ENCODE assay signal across 25 cellular contexts in genomic region chr1:117600325-117600916, GRCh38.
"Had no signal": no experiment of that assay in that cellular context is flagged by ENCODE, and none has a peak within 500 bp of the region (broad histone marks: within the 10 kb centered on the region; RNA-seq: fewer than 3 reads in every experiment).

No MANE protein-coding gene starts in this region.

- ATAC-seq: activated naive CD8-positive, alpha-beta T cell treated with anti-CD3 and anti-CD28 coated beads, Interleukin-2, amount 50 U/mL, for 24 hours; activated T-cell treated with anti-CD3 and anti-CD28 coated beads, Interleukin-2, amount 50 U/mL, for 4 hours; naive thymus-derived CD8-positive, alpha-beta T cell had no signal

- H3K36me3 Mint-ChIP-seq: activated CD4-positive, alpha-beta memory T cell treated with anti-CD3 and anti-CD28 coated beads for 36 hours; activated naive CD4-positive, alpha-beta T cell treated with anti-CD3 and anti-CD28 coated beads, Interleukin-2, amount 50 U/mL, for 24 hours; memory B cell; naive thymus-derived CD8-positive, alpha-beta T cell had no signal

- H3K27ac ChIP-seq: epithelial cell of prostate, pancreas, spleen, transverse colon, WERI-Rb-1 had no signal

- H3K27me3 Mint-ChIP-seq: activated CD4-positive, alpha-beta memory T cell treated with anti-CD3 and anti-CD28 coated beads for 36 hours; memory B cell had no signal

- H3K4me3 Mint-ChIP-seq: activated CD4-positive, alpha-beta memory T cell treated with anti-CD3 and anti-CD28 coated beads for 36 hours; activated CD4-positive, alpha-beta T cell treated with anti-CD3 and anti-CD28 coated beads, Interleukin-2, amount 10 ng/mL, durations not matched to agents 24 days and 14 days; activated naive CD4-positive, alpha-beta T cell treated with anti-CD3 and anti-CD28 coated beads, Interleukin-2, amount 50 U/mL, for 24 hours; activated naive CD8-positive, alpha-beta T cell treated with anti-CD3 and anti-CD28 coated beads, Interleukin-2, amount 50 U/mL, for 24 hours; activated T-cell treated with anti-CD3 and anti-CD28 coated beads, Interleukin-2, amount 50 U/mL, for 4 hours; memory B cell; naive thymus-derived CD8-positive, alpha-beta T cell; neural crest cell; T-helper 1 cell treated with Interleukin-12 subunit alpha and Interleukin-12 subunit beta and Interleukin-4 antibody, amounts not matched to agents 30 μg/mL and 1 μg/mL, for 36 hours had no signal

- H3K4me3 ChIP-seq: pancreas, spleen, transverse colon had no signal

- DNase-seq: activated CD4-positive, alpha-beta memory T cell treated with anti-CD3 and anti-CD28 coated beads for 36 hours; activated CD4-positive, alpha-beta T cell treated with anti-CD3 and anti-CD28 coated beads, Interleukin-2, amount 10 ng/mL, durations not matched to agents 24 days and 14 days; activated CD4-positive, CD25-positive, alpha-beta regulatory T cell treated with anti-CD3 and anti-CD28 coated beads, Interleukin-2, amount 50 U/mL, for 72 hours; activated CD8-positive, alpha-beta memory T cell treated with anti-CD3 and anti-CD28 coated beads, Interleukin-2, amount 50 U/mL, for 4 hours; activated naive CD8-positive, alpha-beta T cell treated with anti-CD3 and anti-CD28 coated beads, Interleukin-2, amount 50 U/mL, for 24 hours; activated T-cell treated with anti-CD3 and anti-CD28 coated beads, Interleukin-2, amount 50 U/mL, for 4 hours; central memory CD4-positive, alpha-beta T cell; dermis blood vessel endothelial cell; effector CD8-positive, alpha-beta T cell; glutamatergic neuron; naive thymus-derived CD8-positive, alpha-beta T cell; nucleus accumbens; spleen; stimulated activated naive CD4-positive, alpha-beta T cell; SW 1271; T-helper 9 cell; WERI-Rb-1 had no signal

- H3K36me3 ChIP-seq: pancreas, spleen, transverse colon, WERI-Rb-1 had no signal

- H3K9me3 Mint-ChIP-seq: activated CD4-positive, alpha-beta memory T cell treated with anti-CD3 and anti-CD28 coated beads for 36 hours; activated CD4-positive, alpha-beta T cell treated with anti-CD3 and anti-CD28 coated beads, Interleukin-2, amount 10 ng/mL, durations not matched to agents 24 days and 14 days; activated naive CD4-positive, alpha-beta T cell treated with anti-CD3 and anti-CD28 coated beads, Interleukin-2, amount 50 U/mL, for 24 hours; activated naive CD8-positive, alpha-beta T cell treated with anti-CD3 and anti-CD28 coated beads, Interleukin-2, amount 50 U/mL, for 24 hours; activated T-cell treated with anti-CD3 and anti-CD28 coated beads, Interleukin-2, amount 50 U/mL, for 4 hours; activated T-helper 2 cell treated with anti-CD3 and anti-CD28 coated beads, Interferon-gamma antibody, Interleukin-2, Interleukin-4, amounts not matched to agents 10 μg/mL and 5 μg/mL and 100 μg/mL, durations not matched to agents 14 hours and 24 hours and 36 hours; memory B cell; naive thymus-derived CD8-positive, alpha-beta T cell; neural crest cell; T-helper 1 cell treated with Interleukin-12 subunit alpha and Interleukin-12 subunit beta and Interleukin-4 antibody, amounts not matched to agents 30 μg/mL and 1 μg/mL, for 36 hours had no signal

- H3K27ac Mint-ChIP-seq: activated CD4-positive, alpha-beta memory T cell treated with anti-CD3 and anti-CD28 coated beads for 36 hours; activated CD4-positive, alpha-beta T cell treated with anti-CD3 and anti-CD28 coated beads, Interleukin-2, amount 10 ng/mL, durations not matched to agents 24 days and 14 days; activated naive CD4-positive, alpha-beta T cell treated with anti-CD3 and anti-CD28 coated beads, Interleukin-2, amount 50 U/mL, for 24 hours; activated naive CD8-positive, alpha-beta T cell treated with anti-CD3 and anti-CD28 coated beads, Interleukin-2, amount 50 U/mL, for 24 hours; activated T-helper 2 cell treated with anti-CD3 and anti-CD28 coated beads, Interferon-gamma antibody, Interleukin-2, Interleukin-4, amounts not matched to agents 10 μg/mL and 5 μg/mL and 100 μg/mL, durations not matched to agents 14 hours and 24 hours and 36 hours; memory B cell; naive thymus-derived CD8-positive, alpha-beta T cell; T-helper 1 cell treated with Interleukin-12 subunit alpha and Interleukin-12 subunit beta and Interleukin-4 antibody, amounts not matched to agents 30 μg/mL and 1 μg/mL, for 36 hours had no signal

- H3K27me3 ChIP-seq: pancreas, spleen, transverse colon had no signal

- H3K9me3 ChIP-seq: pancreas, spleen, transverse colon had no signal
